ENCODE assay signal across 1 cellular context in the genomic region with DNA sequence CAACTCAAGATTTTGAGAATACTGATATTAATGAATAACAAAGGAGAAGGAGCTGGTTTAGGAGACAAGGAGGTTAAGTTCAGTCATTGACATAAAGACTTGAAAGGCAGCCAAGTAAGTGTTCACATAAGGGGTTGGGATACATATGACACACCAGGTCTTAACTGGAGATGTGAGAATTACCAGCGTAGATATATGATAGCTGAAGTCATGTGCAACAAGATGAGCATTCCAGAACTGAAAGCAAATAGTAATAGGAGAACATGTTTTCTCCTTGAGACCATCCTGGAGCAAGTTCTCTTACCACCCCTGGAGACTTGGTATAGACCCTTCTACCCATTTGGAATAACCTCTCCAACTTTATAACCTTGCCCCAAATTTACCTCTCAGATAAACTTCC.
TF ChIP-seq lines count a peak whose summit lies in the region.

No MANE protein-coding gene starts in this region.

TF ChIP-seq in K562, 482 proteins besides CTCF, POLR2A, EP300 and RAD21 (continued from another document):
- TF ChIP-seq, protein P1, sequence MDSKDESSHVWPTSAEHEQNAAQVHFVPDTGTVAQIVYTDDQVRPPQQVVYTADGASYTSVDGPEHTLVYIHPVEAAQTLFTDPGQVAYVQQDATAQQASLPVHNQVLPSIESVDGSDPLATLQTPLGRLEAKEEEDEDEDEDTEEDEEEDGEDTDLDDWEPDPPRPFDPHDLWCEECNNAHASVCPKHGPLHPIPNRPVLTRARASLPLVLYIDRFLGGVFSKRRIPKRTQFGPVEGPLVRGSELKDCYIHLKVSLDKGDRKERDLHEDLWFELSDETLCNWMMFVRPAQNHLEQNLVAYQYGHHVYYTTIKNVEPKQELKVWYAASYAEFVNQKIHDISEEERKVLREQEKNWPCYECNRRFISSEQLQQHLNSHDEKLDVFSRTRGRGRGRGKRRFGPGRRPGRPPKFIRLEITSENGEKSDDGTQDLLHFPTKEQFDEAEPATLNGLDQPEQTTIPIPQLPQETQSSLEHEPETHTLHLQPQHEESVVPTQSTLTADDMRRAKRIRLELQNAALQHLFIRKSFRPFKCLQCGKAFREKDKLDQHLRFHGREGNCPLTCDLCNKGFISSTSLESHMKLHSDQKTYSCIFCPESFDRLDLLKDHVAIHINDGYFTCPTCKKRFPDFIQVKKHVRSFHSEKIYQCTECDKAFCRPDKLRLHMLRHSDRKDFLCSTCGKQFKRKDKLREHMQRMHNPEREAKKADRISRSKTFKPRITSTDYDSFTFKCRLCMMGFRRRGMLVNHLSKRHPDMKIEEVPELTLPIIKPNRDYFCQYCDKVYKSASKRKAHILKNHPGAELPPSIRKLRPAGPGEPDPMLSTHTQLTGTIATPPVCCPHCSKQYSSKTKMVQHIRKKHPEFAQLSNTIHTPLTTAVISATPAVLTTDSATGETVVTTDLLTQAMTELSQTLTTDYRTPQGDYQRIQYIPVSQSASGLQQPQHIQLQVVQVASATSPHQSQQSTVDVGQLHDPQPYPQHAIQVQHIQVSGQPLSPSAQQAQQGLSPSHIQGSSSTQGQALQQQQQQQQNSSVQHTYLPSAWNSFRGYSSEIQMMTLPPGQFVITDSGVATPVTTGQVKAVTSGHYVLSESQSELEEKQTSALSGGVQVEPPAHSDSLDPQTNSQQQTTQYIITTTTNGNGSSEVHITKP (IDR thresholded peaks at IDR 0.05; ENCODE audit: partially characterized antibody) = peak; percentile 75
